21 cellular contexts compared by ENCODE assay signal in genomic region chr2:182361477-182361876, GRCh38.
DNase-seq lines count a peak whose midpoint lies in the region; ATAC-seq and TF ChIP-seq lines count a peak whose summit lies in the region.
"Had no signal": no experiment of that assay in that cellular context is flagged by ENCODE, and none has a peak within 500 bp of the region (broad histone marks: within the 10 kb centered on the region; RNA-seq: fewer than 3 reads in every experiment).

No MANE protein-coding gene starts in this region.

- WGBS in transverse colon (ENCODE audit: low coverage in 1 of 2), 2 donors: 30 to 33% methylated on average over 1 of the region's 1 CpG
- 86 to 94% methylated on average over 1 of the region's 1 CpG for WGBS in lower leg skin, 2 donors

- peak overlapping the region; percentile 40 to 72 (median 63) for H3K27ac Mint-ChIP-seq in nephron
- H3K27ac Mint-ChIP-seq: B cell; CD8-positive, alpha-beta memory T cell had no signal

- CTCF ChIA-PET in HEK293 (lab: Yijun Ruan, JAX): no interaction called here

- TF ChIP-seq POLR2A in transverse colon (IDR thresholded peaks at IDR 0.05) (no peak), lower leg skin (IDR thresholded peaks at IDR 0.05) (no peak)

- no peaks in the 10 kb centered on the region for H3K9me3 Mint-ChIP-seq in nephron

- TF ChIP-seq EP300 in transverse colon (IDR thresholded peaks at IDR 0.05; ENCODE audit: low read depth): no peak

- H3K36me3 ChIP-seq in HEK293 (ENCODE audit: control insufficient read depth in 2 of 2, insufficient read depth in 1 of 2, low read length in 2 of 2) (no peaks in the 10 kb centered on the region), transverse colon (no peaks in the 10 kb centered on the region), H7 (replicated peaks; ENCODE audit: control insufficient read depth, insufficient read depth, low read length) (no peaks in the 10 kb centered on the region)
- H3K36me3 ChIP-seq: BLaER1 treated with 17β-estradiol and CSF1 and Interleukin-3, amounts not matched to agents 10 nM and 100 nM had no signal

- POLR2A ChIA-PET in HEK293 (lab: Yijun Ruan, JAX): no interaction called here

- H3K27me3 Mint-ChIP-seq in nephron (ENCODE audit: low read depth): no peaks in the 10 kb centered on the region
- H3K27me3 Mint-ChIP-seq: B cell; CD8-positive, alpha-beta memory T cell had no signal

- H3K4me3 ChIP-seq in HEK293 (ENCODE audit: low read depth, low read length): no peak overlapping the region
- no peak overlapping the region for H3K4me3 ChIP-seq in fibroblast of villous mesenchyme (ENCODE audit: low read depth, low read length)
- H3K4me3 ChIP-seq in transverse colon: no peak overlapping the region
- H3K4me3 ChIP-seq in lower leg skin (ENCODE audit: low read depth, poor library complexity, severe bottlenecking): no peak overlapping the region
- no peak overlapping the region for H3K4me3 ChIP-seq in H7 (ENCODE audit: insufficient read depth, low read depth, low read length)
- H3K4me3 ChIP-seq: BLaER1 treated with 17β-estradiol and CSF1 and Interleukin-3, amounts not matched to agents 10 nM and 100 nM; GM23248; K562 had no signal

- intact Hi-C loops in transverse colon (cut with DNase I; ENCODE audit: low total_unique reads) (no loop called here), lower leg skin (cut with DNase I; ENCODE audit: low total_unique reads) (no loop called here)

- TF ChIP-seq CTCF in HEK293 (tag by site-specific recombination; IDR thresholded peaks at IDR 0.05) (no peak), fibroblast of villous mesenchyme (IDR thresholded peaks at IDR 0.05; ENCODE audit: insufficient read depth, low read depth, low read length) (no peak), nephron (IDR thresholded peaks at IDR 0.05; ENCODE audit: unreplicated experiment in 3 of 3) (no peak), transverse colon (IDR thresholded peaks at IDR 0.05) (no peak), lower leg skin (IDR thresholded peaks at IDR 0.05) (no peak)

- in situ Hi-C loops in transverse colon (cut with MboI; ENCODE audit: low pct_ligation_motif_present in 1 of 4, low pct_unique_long_range_greater_than_20kb in 1 of 4, low sequenced_read_pairs in 3 of 4): no loop called here

- no peaks in the 10 kb centered on the region for H3K36me3 Mint-ChIP-seq in nephron (ENCODE audit: low read depth)
- H3K36me3 Mint-ChIP-seq: CD8-positive, alpha-beta memory T cell had no signal

- H3K9me3 ChIP-seq in HEK293 (ENCODE audit: control insufficient read depth, insufficient read depth, low read depth, low read length) (no peaks in the 10 kb centered on the region), transverse colon (no peaks in the 10 kb centered on the region)
- H3K9me3 ChIP-seq: BLaER1 treated with 17β-estradiol and CSF1 and Interleukin-3, amounts not matched to agents 10 nM and 100 nM had no signal

- H3K27ac ChIP-seq in HEK293 (ENCODE audit: extremely low read depth, low read depth, low read length) (no peak overlapping the region), transverse colon (peak overlapping the region in 3 of 4 donors; percentile 6 to 69 (median 65))
- H3K27ac ChIP-seq: BLaER1 treated with 17β-estradiol and CSF1 and Interleukin-3, amounts not matched to agents 10 nM and 100 nM; GM23248; HL-60 had no signal

- ATAC-seq in GM21737 (IDR thresholded peaks at IDR 0.05; ENCODE audit: unreplicated experiment): no peak
- ATAC-seq: K562 had no signal

- H3K4me3 Mint-ChIP-seq in nephron: no peak overlapping the region
- H3K4me3 Mint-ChIP-seq: B cell; CD8-positive, alpha-beta memory T cell had no signal

- DNase-seq in fibroblast of villous mesenchyme (ENCODE audit: low read depth): peak; percentile 65
- DNase-seq in transverse colon: no peak
- DNase-seq in lower leg skin (ENCODE audit: low spot score in 2 of 2): no peak
- no peak for DNase-seq in H7
- DNase-seq in superior temporal gyrus (ENCODE audit: extremely low spot score): no peak
- DNase-seq: 8988T; CD8-positive, alpha-beta memory T cell; COR-L47; DMS 273 treated with DMSO at 0.1 percent for 48 hours; DMS53; DND-41; EL; GM23248; HCEC 1CT had no signal

- peaks cover 6% of the 10 kb centered on the region; the same call in 1 of the 2 replicates for H3K4me1 ChIP-seq in HEK293 (ENCODE audit: control insufficient read depth, insufficient read depth, low read length)
- peaks cover 8 to 18% (median 15%) of the 10 kb centered on the region in 4 donors for H3K4me1 ChIP-seq in transverse colon
- H3K4me1 ChIP-seq: BLaER1 treated with 17β-estradiol and CSF1 and Interleukin-3, amounts not matched to agents 10 nM and 100 nM had no signal

- H3K27me3 ChIP-seq in transverse colon (no peaks in the 10 kb centered on the region), H7 (ENCODE audit: control insufficient read depth, insufficient read depth, low read length) (no peaks in the 10 kb centered on the region)
- H3K27me3 ChIP-seq: BLaER1 treated with 17β-estradiol and CSF1 and Interleukin-3, amounts not matched to agents 10 nM and 100 nM had no signal

- H3K4me1 Mint-ChIP-seq in nephron: peaks cover 29% of the 10 kb centered on the region
- H3K4me1 Mint-ChIP-seq: B cell; CD8-positive, alpha-beta memory T cell had no signal

TF ChIP-seq in HEK293, 187 proteins besides CTCF, POLR2A, EP300 and RAD21:
- TF ChIP-seq ZNF624 (tag by site-specific recombination; IDR thresholded peaks at IDR 0.05) (no peak), FEZF1 (tag by site-specific recombination; IDR thresholded peaks at IDR 0.05) (0 out of 2 replicates have a peak, but pooled peaks have one; percentile 19)
